ENCODE assay signal across 2 cellular contexts in the genomic region with DNA sequence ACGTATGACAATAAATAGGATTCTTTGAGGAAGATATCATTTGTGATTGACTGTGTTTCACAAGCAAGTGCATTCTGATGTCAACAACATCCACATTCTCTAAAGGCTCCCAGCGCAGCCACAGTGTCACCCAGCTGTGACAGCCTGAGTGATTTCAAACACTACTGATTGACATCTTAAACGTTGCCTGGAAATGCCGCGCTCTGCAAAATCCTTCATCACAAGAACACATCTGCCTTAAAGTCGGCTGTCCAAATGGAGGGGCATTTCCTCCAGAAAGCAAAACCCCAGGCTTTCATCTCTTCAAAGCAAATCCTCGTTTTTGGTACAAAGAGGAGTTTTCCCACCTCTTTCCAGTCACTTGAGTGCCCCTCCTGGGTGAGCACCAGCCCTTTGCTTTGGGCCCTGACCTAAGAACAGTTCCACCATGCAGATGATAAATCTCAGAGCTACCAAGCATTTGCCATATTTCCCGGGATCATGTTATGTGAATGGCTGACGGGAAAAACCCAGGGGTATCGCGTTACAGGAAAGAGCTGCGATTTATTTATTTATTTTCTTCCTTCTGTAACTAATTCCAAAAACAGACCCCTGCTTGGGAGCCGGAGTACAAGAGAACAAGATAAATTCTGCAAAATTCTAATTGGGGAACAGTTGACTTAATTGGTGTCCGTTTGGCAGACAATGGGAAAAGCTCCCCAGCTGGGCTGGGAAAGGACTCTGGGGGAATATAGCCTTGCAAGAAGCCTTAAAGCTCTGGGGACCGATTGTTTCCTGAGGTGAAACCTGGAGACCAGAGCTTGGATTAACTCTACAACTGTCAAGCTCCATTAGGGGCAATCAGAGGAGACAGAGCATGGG.
TF ChIP-seq lines count a peak whose summit lies in the region.

No MANE protein-coding gene starts in this region.

TF ChIP-seq in SK-N-SH, 30 proteins besides CTCF, POLR2A, EP300 and RAD21 (continued from another document):
- TF ChIP-seq, protein P1, sequence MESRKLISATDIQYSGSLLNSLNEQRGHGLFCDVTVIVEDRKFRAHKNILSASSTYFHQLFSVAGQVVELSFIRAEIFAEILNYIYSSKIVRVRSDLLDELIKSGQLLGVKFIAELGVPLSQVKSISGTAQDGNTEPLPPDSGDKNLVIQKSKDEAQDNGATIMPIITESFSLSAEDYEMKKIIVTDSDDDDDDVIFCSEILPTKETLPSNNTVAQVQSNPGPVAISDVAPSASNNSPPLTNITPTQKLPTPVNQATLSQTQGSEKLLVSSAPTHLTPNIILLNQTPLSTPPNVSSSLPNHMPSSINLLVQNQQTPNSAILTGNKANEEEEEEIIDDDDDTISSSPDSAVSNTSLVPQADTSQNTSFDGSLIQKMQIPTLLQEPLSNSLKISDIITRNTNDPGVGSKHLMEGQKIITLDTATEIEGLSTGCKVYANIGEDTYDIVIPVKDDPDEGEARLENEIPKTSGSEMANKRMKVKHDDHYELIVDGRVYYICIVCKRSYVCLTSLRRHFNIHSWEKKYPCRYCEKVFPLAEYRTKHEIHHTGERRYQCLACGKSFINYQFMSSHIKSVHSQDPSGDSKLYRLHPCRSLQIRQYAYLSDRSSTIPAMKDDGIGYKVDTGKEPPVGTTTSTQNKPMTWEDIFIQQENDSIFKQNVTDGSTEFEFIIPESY (IDR thresholded peaks at IDR 0.05; ENCODE audit: borderline replicate concordance, low read depth) = no peak
- TF ChIP-seq FOXM1 (IDR thresholded peaks at IDR 0.05; ENCODE audit: low read depth) (no peak), RXRA (IDR thresholded peaks at IDR 0.05; ENCODE audit: borderline replicate concordance, low read depth) (no peak), TEAD4 (IDR thresholded peaks at IDR 0.05; ENCODE audit: borderline replicate concordance, insufficient read depth) (no peak), GATA2 (CRISPR knock-in tag; IDR thresholded peaks at IDR 0.05) (no peak), YY1 (IDR thresholded peaks at IDR 0.05; ENCODE audit: low read depth) (no peak), GABPA (IDR thresholded peaks at IDR 0.05; ENCODE audit: low read depth) (no peak), MXI1 (IDR thresholded peaks at IDR 0.05; ENCODE audit: low read depth, low read length) (no peak), SIN3A (IDR thresholded peaks at IDR 0.05; ENCODE audit: borderline replicate concordance, low read depth, low read length) (no peak), CHD2 (IDR thresholded peaks at IDR 0.05; ENCODE audit: low read length, partially characterized antibody) (no peak), ELF1 (IDR thresholded peaks at IDR 0.05) (no peak), TCF12 (IDR thresholded peaks at IDR 0.05) (no peak)
- TF ChIP-seq, protein P2, sequence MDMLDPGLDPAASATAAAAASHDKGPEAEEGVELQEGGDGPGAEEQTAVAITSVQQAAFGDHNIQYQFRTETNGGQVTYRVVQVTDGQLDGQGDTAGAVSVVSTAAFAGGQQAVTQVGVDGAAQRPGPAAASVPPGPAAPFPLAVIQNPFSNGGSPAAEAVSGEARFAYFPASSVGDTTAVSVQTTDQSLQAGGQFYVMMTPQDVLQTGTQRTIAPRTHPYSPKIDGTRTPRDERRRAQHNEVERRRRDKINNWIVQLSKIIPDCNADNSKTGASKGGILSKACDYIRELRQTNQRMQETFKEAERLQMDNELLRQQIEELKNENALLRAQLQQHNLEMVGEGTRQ (IDR thresholded peaks at IDR 0.05; ENCODE audit: borderline replicate concordance, low read depth, low read length) = no peak
- TF ChIP-seq, protein P3, sequence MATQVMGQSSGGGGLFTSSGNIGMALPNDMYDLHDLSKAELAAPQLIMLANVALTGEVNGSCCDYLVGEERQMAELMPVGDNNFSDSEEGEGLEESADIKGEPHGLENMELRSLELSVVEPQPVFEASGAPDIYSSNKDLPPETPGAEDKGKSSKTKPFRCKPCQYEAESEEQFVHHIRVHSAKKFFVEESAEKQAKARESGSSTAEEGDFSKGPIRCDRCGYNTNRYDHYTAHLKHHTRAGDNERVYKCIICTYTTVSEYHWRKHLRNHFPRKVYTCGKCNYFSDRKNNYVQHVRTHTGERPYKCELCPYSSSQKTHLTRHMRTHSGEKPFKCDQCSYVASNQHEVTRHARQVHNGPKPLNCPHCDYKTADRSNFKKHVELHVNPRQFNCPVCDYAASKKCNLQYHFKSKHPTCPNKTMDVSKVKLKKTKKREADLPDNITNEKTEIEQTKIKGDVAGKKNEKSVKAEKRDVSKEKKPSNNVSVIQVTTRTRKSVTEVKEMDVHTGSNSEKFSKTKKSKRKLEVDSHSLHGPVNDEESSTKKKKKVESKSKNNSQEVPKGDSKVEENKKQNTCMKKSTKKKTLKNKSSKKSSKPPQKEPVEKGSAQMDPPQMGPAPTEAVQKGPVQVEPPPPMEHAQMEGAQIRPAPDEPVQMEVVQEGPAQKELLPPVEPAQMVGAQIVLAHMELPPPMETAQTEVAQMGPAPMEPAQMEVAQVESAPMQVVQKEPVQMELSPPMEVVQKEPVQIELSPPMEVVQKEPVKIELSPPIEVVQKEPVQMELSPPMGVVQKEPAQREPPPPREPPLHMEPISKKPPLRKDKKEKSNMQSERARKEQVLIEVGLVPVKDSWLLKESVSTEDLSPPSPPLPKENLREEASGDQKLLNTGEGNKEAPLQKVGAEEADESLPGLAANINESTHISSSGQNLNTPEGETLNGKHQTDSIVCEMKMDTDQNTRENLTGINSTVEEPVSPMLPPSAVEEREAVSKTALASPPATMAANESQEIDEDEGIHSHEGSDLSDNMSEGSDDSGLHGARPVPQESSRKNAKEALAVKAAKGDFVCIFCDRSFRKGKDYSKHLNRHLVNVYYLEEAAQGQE (IDR thresholded peaks at IDR 0.05; ENCODE audit: low read depth, low read length) = no peak

TF ChIP-seq in SK-N-SH treated with all-trans-retinoic acid at 6 μM for 48 hours, 23 proteins besides CTCF, POLR2A, EP300 and RAD21 (continued from another document):
- TF ChIP-seq PPARA (CRISPR knock-in tag; IDR thresholded peaks at IDR 0.05; ENCODE audit: borderline replicate concordance) = no peak
- TF ChIP-seq, protein P4, sequence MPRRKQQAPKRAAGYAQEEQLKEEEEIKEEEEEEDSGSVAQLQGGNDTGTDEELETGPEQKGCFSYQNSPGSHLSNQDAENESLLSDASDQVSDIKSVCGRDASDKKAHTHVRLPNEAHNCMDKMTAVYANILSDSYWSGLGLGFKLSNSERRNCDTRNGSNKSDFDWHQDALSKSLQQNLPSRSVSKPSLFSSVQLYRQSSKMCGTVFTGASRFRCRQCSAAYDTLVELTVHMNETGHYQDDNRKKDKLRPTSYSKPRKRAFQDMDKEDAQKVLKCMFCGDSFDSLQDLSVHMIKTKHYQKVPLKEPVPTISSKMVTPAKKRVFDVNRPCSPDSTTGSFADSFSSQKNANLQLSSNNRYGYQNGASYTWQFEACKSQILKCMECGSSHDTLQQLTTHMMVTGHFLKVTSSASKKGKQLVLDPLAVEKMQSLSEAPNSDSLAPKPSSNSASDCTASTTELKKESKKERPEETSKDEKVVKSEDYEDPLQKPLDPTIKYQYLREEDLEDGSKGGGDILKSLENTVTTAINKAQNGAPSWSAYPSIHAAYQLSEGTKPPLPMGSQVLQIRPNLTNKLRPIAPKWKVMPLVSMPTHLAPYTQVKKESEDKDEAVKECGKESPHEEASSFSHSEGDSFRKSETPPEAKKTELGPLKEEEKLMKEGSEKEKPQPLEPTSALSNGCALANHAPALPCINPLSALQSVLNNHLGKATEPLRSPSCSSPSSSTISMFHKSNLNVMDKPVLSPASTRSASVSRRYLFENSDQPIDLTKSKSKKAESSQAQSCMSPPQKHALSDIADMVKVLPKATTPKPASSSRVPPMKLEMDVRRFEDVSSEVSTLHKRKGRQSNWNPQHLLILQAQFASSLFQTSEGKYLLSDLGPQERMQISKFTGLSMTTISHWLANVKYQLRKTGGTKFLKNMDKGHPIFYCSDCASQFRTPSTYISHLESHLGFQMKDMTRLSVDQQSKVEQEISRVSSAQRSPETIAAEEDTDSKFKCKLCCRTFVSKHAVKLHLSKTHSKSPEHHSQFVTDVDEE (CRISPR knock-in tag; IDR thresholded peaks at IDR 0.05) = no peak
- no peak for TF ChIP-seq ZNF565 (CRISPR knock-in tag; conservative IDR thresholded peaks at IDR 0.05; ENCODE audit: low read depth)
- TF ChIP-seq CSDC2 (CRISPR knock-in tag; IDR thresholded peaks at IDR 0.05) = no peak
- TF ChIP-seq OSR1 (CRISPR knock-in tag; IDR thresholded peaks at IDR 0.05) = no peak
- no peak for TF ChIP-seq ZC3H10 (CRISPR knock-in tag; IDR thresholded peaks at IDR 0.05)
- TF ChIP-seq, protein P5, sequence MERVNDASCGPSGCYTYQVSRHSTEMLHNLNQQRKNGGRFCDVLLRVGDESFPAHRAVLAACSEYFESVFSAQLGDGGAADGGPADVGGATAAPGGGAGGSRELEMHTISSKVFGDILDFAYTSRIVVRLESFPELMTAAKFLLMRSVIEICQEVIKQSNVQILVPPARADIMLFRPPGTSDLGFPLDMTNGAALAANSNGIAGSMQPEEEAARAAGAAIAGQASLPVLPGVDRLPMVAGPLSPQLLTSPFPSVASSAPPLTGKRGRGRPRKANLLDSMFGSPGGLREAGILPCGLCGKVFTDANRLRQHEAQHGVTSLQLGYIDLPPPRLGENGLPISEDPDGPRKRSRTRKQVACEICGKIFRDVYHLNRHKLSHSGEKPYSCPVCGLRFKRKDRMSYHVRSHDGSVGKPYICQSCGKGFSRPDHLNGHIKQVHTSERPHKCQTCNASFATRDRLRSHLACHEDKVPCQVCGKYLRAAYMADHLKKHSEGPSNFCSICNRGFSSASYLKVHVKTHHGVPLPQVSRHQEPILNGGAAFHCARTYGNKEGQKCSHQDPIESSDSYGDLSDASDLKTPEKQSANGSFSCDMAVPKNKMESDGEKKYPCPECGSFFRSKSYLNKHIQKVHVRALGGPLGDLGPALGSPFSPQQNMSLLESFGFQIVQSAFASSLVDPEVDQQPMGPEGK (CRISPR knock-in tag; IDR thresholded peaks at IDR 0.05; ENCODE audit: borderline replicate concordance) = no peak
